Comparison of ENCODE assay signal across 8 cellular contexts in the genomic region with DNA sequence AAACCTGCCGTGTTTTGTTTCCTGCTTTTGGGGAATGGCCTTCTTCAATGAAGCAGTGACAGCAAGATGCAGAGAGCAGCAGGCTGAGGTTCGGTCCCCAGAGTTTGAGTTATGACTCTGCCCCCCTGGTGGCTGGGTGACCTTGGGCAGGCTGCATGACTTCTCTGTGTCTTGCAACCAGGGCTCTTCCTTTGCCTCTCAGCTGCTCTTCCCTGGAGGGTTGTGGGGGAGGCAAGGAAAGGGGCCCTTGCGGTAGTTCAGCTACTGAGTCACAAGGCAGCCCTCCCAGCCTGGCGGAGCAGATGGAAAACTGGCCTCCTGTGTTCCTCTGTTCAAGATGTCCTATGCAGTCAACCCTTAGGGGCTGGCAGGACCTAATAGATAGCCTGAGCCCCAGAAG. TPM values are rescaled to one million over a fixed set of nuclear protein-coding genes. Genes with fewer than 3 reads are reported as not detected.
DNase-seq lines count a peak whose midpoint lies in the region; ATAC-seq and TF ChIP-seq lines count a peak whose summit lies in the region.

No MANE protein-coding gene starts in this region.

- DNase-seq in LHCN-M2 (ENCODE audit: low read depth) = peak; percentile 15
- DNase-seq in activated CD8-positive, alpha-beta memory T cell treated with anti-CD3 and anti-CD28 coated beads, Interleukin-2, amount 50 U/mL, for 24 hours (ENCODE audit: extremely low read depth) = peak; percentile 10
- DNase-seq in foreskin fibroblast = peak in 1 of 2 donors; percentile 20
- peak; percentile 38 for DNase-seq in stimulated activated CD4-positive, alpha-beta T cell treated with anti-CD3 and anti-CD28 coated beads, Interleukin-4, amount 100 ng/mL, for 24 hours
- no peak for DNase-seq in DMS153 (lab: John Stamatoyannopoulos, UW)

- ATAC-seq in HG02870 (IDR thresholded peaks at IDR 0.05; ENCODE audit: unreplicated experiment) = no peak
- ATAC-seq in GM21447 (IDR thresholded peaks at IDR 0.05; ENCODE audit: unreplicated experiment) = no peak

- peak; percentile 83 for TF ChIP-seq CTCF in GM12872 (IDR thresholded peaks at IDR 0.05; ENCODE audit: insufficient read depth, low read depth, low read length)
- TF ChIP-seq CTCF in foreskin fibroblast (IDR thresholded peaks at IDR 0.05; ENCODE audit: low read depth, low read length) = peak; percentile 43

- H3K4me3 ChIP-seq in foreskin fibroblast (ENCODE audit: low read depth in 1 of 2, low read length in 2 of 2) = no peak overlapping the region

RNA-seq across cellular contexts. Expression of a gene that starts 17.1 kb away (rescaled TPM):
- total RNA-seq in LHCN-M2 (2014; rRNA removed) = not detected in 2 replicates
- not detected for polyA plus RNA-seq in LHCN-M2 (2012)
